In genomic region chr9:130793589-130793988, GRCh38 we compare ENCODE assay signal across 16 cellular contexts. TPM values are rescaled to one million over a fixed set of nuclear protein-coding genes. Genes with fewer than 3 reads are reported as not detected.
A peak's percentile ranks its signal among the peaks of the same experiment; 100 is the strongest.
DNase-seq lines count a peak whose midpoint lies in the region; ATAC-seq and TF ChIP-seq lines count a peak whose summit lies in the region.
"Had no signal": no experiment of that assay in that cellular context is flagged by ENCODE, and none has a peak within 500 bp of the region (broad histone marks: within the 10 kb centered on the region; RNA-seq: fewer than 3 reads in every experiment).

No MANE protein-coding gene starts in this region.

- TF ChIP-seq POLR2A in esophagus muscularis mucosa (IDR thresholded peaks at IDR 0.05; ENCODE audit: low read depth) (no peak), suprapubic skin (IDR thresholded peaks at IDR 0.05) (no peak)

- TF ChIP-seq CTCF in esophagus muscularis mucosa (IDR thresholded peaks at IDR 0.05), result no peak
- no peak for TF ChIP-seq CTCF in mucosa of descending colon (IDR thresholded peaks at IDR 0.05)
- TF ChIP-seq CTCF in suprapubic skin (IDR thresholded peaks at IDR 0.05), result no peak
- no peak for TF ChIP-seq CTCF in hepatocyte (IDR thresholded peaks at IDR 0.05; ENCODE audit: poor library complexity)

- ATAC-seq in mucosa of descending colon (peak; percentile 45), GM19467 (IDR thresholded peaks at IDR 0.05; ENCODE audit: unreplicated experiment) (no peak)
- ATAC-seq: A549 had no signal

- H3K9me2 ChIP-seq in hepatocyte (replicated peaks; ENCODE audit: insufficient read depth), result no peaks in the 10 kb centered on the region

- no peak overlapping the region for H2AFZ ChIP-seq in ACC112 (ENCODE audit: low read length, unreplicated experiment)
- H2AFZ ChIP-seq in hepatocyte, result no peak overlapping the region

- no peaks in the 10 kb centered on the region for H3K27me3 ChIP-seq in ACC112 (ENCODE audit: insufficient read depth, low read length)
- no peaks in the 10 kb centered on the region for H3K27me3 ChIP-seq in esophagus muscularis mucosa
- H3K27me3 ChIP-seq in suprapubic skin, result no peaks in the 10 kb centered on the region
- H3K27me3 ChIP-seq in hepatocyte, result no peaks in the 10 kb centered on the region
- H3K27me3 ChIP-seq: BLaER1 had no signal

- no peak for DNase-seq in esophagus muscularis mucosa (ENCODE audit: extremely low spot score)
- DNase-seq in mucosa of descending colon, result peak in 1 of 3 donors; percentile 21
- DNase-seq in suprapubic skin (ENCODE audit: low spot score in 2 of 2), result no peak
- no peak for DNase-seq in hepatocyte (ENCODE audit: low spot score)
- no peak for DNase-seq in hippocampal formation (lab: John Stamatoyannopoulos, UW)
- no peak for DNase-seq in occipital lobe (lab: John Stamatoyannopoulos, UW)
- DNase-seq: CD4-positive, alpha-beta memory T cell; DMS153; DMS79; GDM1; H9 had no signal

- no peak overlapping the region for H3K4me2 ChIP-seq in hepatocyte
- H3K4me2 ChIP-seq: A549, BLaER1 had no signal

- WGBS in esophagus muscularis mucosa, result 97% methylated on average over 4 of the region's 7 CpGs
- WGBS in suprapubic skin, result 96% methylated on average over 7 of the region's 7 CpGs
- WGBS in hepatocyte (ENCODE audit: low lambda C conversion rate, missing lambda C conversion rate), result 97% methylated on average over 7 of the region's 7 CpGs

- H3K27ac ChIP-seq in ACC112 (ENCODE audit: low read depth, low read length) (peak overlapping the region; percentile 98), esophagus muscularis mucosa (replicated peaks in 1 of 4) (peak overlapping the region; percentile 45 to 84 (median 76)), suprapubic skin (peak overlapping the region; percentile 49), hepatocyte (no peak overlapping the region)
- H3K27ac ChIP-seq: 22Rv1, A549, BLaER1 had no signal

- intact Hi-C loops in esophagus muscularis mucosa (cut with DNase I), result no loop called here
- intact Hi-C loops in mucosa of descending colon (cut with DNase I, micrococcal nuclease), result no loop called here

- H3K36me3 ChIP-seq in ACC112 (ENCODE audit: insufficient read depth, low read length), result peaks cover 15% of the 10 kb centered on the region
- H3K36me3 ChIP-seq in esophagus muscularis mucosa, result no peaks in the 10 kb centered on the region
- no peaks in the 10 kb centered on the region for H3K36me3 ChIP-seq in mucosa of descending colon (ENCODE audit: low read depth)
- no peaks in the 10 kb centered on the region for H3K36me3 ChIP-seq in suprapubic skin
- H3K36me3 ChIP-seq in hepatocyte (replicated peaks; ENCODE audit: insufficient read depth, low read depth), result no peaks in the 10 kb centered on the region

- H3K9me3 ChIP-seq in esophagus muscularis mucosa (peaks cover 0 to 13% (median 8%) of the 10 kb centered on the region in 4 donors), mucosa of descending colon (peaks cover 11% of the 10 kb centered on the region), suprapubic skin (peaks cover 7% of the 10 kb centered on the region), hepatocyte (ENCODE audit: low read depth) (peaks cover 9% of the 10 kb centered on the region)

- no peaks in the 10 kb centered on the region for H4K20me1 ChIP-seq in hepatocyte (ENCODE audit: insufficient read depth, poor library complexity, severe bottlenecking)

- H3K4me3 ChIP-seq in ACC112 (ENCODE audit: low read depth, low read length) (no peak overlapping the region), esophagus muscularis mucosa (no peak overlapping the region), mucosa of descending colon (no peak overlapping the region), suprapubic skin (no peak overlapping the region), hepatocyte (no peak overlapping the region)
- H3K4me3 ChIP-seq: A549, BLaER1 had no signal

- H3K79me2 ChIP-seq in ACC112 (ENCODE audit: control insufficient read depth, insufficient read depth, low read length, unreplicated experiment) (peaks cover 53% of the 10 kb centered on the region), hepatocyte (peaks cover 73% of the 10 kb centered on the region)

- peaks cover 23% of the 10 kb centered on the region for H3K4me1 ChIP-seq in ACC112 (ENCODE audit: control insufficient read depth, insufficient read depth, low read length, unreplicated experiment)
- peaks cover 12 to 59% (median 49%) of the 10 kb centered on the region in 4 donors for H3K4me1 ChIP-seq in esophagus muscularis mucosa
- no peaks in the 10 kb centered on the region for H3K4me1 ChIP-seq in mucosa of descending colon (ENCODE audit: low read depth)
- peaks cover 10% of the 10 kb centered on the region for H3K4me1 ChIP-seq in suprapubic skin
- H3K4me1 ChIP-seq in hepatocyte (ENCODE audit: insufficient read depth), result no peaks in the 10 kb centered on the region
- H3K4me1 ChIP-seq: BLaER1 had no signal

- TF ChIP-seq EP300 in esophagus muscularis mucosa (IDR thresholded peaks at IDR 0.05) (no peak), suprapubic skin (IDR thresholded peaks at IDR 0.05) (no peak)

RNA-seq across cellular contexts. Expression of gene ABL1, which starts 41.5 kb away (rescaled TPM):
- total RNA-seq in esophagus muscularis mucosa, result 100 to 1,000 TPM in 3 of 4 donors, 10 to 100 TPM in 1; 90.9 to 151 (median 133) TPM
- 100 to 1,000 TPM in 1 of 3 donors, 10 to 100 TPM in 2; 86.6 to 147 (median 91.4) TPM for total RNA-seq in mucosa of descending colon
- 10 to 100 TPM; 31.3 to 40.4 (median 34.8) TPM for total RNA-seq in suprapubic skin
- total RNA-seq in hepatocyte, result 44.5 and 46.6 TPM in 2 replicates
- 41.1 and 43.2 TPM in 2 replicates for polyA plus RNA-seq in hepatocyte
- total RNA-seq in occipital lobe, result 25.1 TPM
